ENCODE assay signal across 23 cellular contexts in the genomic region with DNA sequence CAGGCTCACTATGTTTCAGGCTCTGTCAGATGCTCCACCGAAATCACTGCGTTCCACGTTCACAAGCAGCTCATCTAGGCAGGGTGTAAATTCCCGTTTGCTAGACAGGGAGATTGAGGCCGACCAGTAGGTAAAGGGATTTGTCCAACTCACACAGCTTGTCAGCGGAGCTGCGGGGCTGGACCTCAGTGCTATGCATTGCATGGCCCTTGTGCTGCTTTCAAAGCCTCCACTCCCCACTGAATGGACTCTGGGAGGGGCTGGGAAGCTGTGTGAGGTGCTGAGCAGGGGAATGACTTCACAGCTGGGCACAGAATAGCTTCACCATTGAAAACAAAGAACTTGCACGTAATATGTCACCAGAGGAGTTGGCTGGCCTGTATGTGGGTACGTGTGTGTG. TPM values are rescaled to one million over a fixed set of nuclear protein-coding genes. Genes with fewer than 3 reads are reported as not detected.
DNase-seq lines count a peak whose midpoint lies in the region; TF ChIP-seq lines count a peak whose summit lies in the region.
"Had no signal": no experiment of that assay in that cellular context is flagged by ENCODE, and none has a peak within 500 bp of the region (broad histone marks: within the 10 kb centered on the region; RNA-seq: fewer than 3 reads in every experiment).

No MANE protein-coding gene starts in this region.

- H3K79me2 ChIP-seq in mesendoderm (ENCODE audit: control insufficient read depth, insufficient read depth, low read length) = no peaks in the 10 kb centered on the region

- no peak overlapping the region for H3K9ac ChIP-seq in BLaER1 treated with 17β-estradiol and CSF1 and Interleukin-3, amounts not matched to agents 10 nM and 100 nM
- no peak overlapping the region for H3K9ac ChIP-seq in mesendoderm (ENCODE audit: low read length)

- no peak overlapping the region for H3K4me3 Mint-ChIP-seq in activated T-cell treated with anti-CD3 and anti-CD28 coated beads, Interleukin-2, amount 50 U/mL, for 24 hours
- H3K4me3 Mint-ChIP-seq: CD4-positive, CD25-positive, alpha-beta regulatory T cell; CD8-positive, alpha-beta T cell; HFFc6 had no signal

- no peaks in the 10 kb centered on the region for H3K9me3 ChIP-seq in BLaER1 treated with 17β-estradiol and CSF1 and Interleukin-3, amounts not matched to agents 10 nM and 100 nM (replicated peaks in 1 of 11)
- no peaks in the 10 kb centered on the region for H3K9me3 ChIP-seq in spleen
- H3K9me3 ChIP-seq: A549, BE2C, Caco-2, HAP-1 had no signal

- H3K9me3 Mint-ChIP-seq in activated T-cell treated with anti-CD3 and anti-CD28 coated beads, Interleukin-2, amount 50 U/mL, for 24 hours = no peaks in the 10 kb centered on the region
- H3K9me3 Mint-ChIP-seq: CD8-positive, alpha-beta T cell; HFFc6 had no signal

- H3K56ac ChIP-seq in mesendoderm (ENCODE audit: low read length) = peak overlapping the region; percentile 28

- H3K27me3 ChIP-seq in BLaER1 treated with 17β-estradiol and CSF1 and Interleukin-3, amounts not matched to agents 10 nM and 100 nM = peaks cover 0 to 9% (median 4%) of the 10 kb centered on the region in 11 experiments; a peak in 11 of 22 replicates
- H3K27me3 ChIP-seq in mesendoderm (ENCODE audit: insufficient read depth, low read length, poor library complexity) (no peaks in the 10 kb centered on the region), spleen (replicated peaks in 1 of 7) (peaks cover 0 to 27% (median 0%) of the 10 kb centered on the region in 7 donors)
- H3K27me3 ChIP-seq: BE2C had no signal

- peak; percentile 73 for DNase-seq in NCI-H69 (lab: John Stamatoyannopoulos, UW)
- DNase-seq in mesendoderm = no peak
- peak; percentile 49 for DNase-seq in spleen
- no peak for DNase-seq in NCI-H446 (lab: John Stamatoyannopoulos, UW)
- no peak for DNase-seq in occipital lobe (lab: John Stamatoyannopoulos, UW)
- DNase-seq in activated T-cell treated with anti-CD3 and anti-CD28 coated beads, Interleukin-2, amount 50 U/mL, for 24 hours = no peak
- DNase-seq: 8988T; ACHN; AML-193; BE2C; Caco-2; CD4-positive, CD25-positive, alpha-beta regulatory T cell; CD8-positive, alpha-beta T cell; DMS153; EL; GDM1; HFFc6 had no signal

- H4K8ac ChIP-seq in mesendoderm (ENCODE audit: low read depth, low read length) = no peak overlapping the region

- no peak overlapping the region for H3K18ac ChIP-seq in mesendoderm (ENCODE audit: low read length)

- no peak overlapping the region for H2BK5ac ChIP-seq in mesendoderm (ENCODE audit: low read length)

- WGBS in mesendoderm (ENCODE audit: extremely low coverage, insufficient coverage, low lambda C conversion rate) = no CpG with 5 or more reads among the region's 9 CpGs
- WGBS in spleen, 5 donors = 82 to 91% (median 86%) methylated on average over 9 of the region's 9 CpGs

- H3K4ac ChIP-seq in mesendoderm (ENCODE audit: low read depth, low read length) = no peak overlapping the region

- H2AK5ac ChIP-seq in mesendoderm (ENCODE audit: low read length) = no peak overlapping the region

- H3K36me3 Mint-ChIP-seq in activated T-cell treated with anti-CD3 and anti-CD28 coated beads, Interleukin-2, amount 50 U/mL, for 24 hours (ENCODE audit: low read depth) = no peaks in the 10 kb centered on the region
- H3K36me3 Mint-ChIP-seq: CD4-positive, CD25-positive, alpha-beta regulatory T cell; CD8-positive, alpha-beta T cell had no signal

- H4K5ac ChIP-seq in mesendoderm (ENCODE audit: low read length) = no peak overlapping the region

- no peak overlapping the region for H3K4me3 ChIP-seq in BLaER1 treated with 17β-estradiol and CSF1 and Interleukin-3, amounts not matched to agents 10 nM and 100 nM
- H3K4me3 ChIP-seq in mesendoderm (ENCODE audit: low read length) (no peak overlapping the region), spleen (no peak overlapping the region)
- H3K4me3 ChIP-seq: A549, GM12878, HAP-1 had no signal

- H3K4me1 ChIP-seq in BLaER1 treated with 17β-estradiol and CSF1 and Interleukin-3, amounts not matched to agents 10 nM and 100 nM = peaks cover 0 to 33% (median 25%) of the 10 kb centered on the region in 10 experiments; a peak in 15 of 20 replicates
- H3K4me1 ChIP-seq in mesendoderm (ENCODE audit: control insufficient read depth, low read depth, low read length) (no peaks in the 10 kb centered on the region), spleen (no peaks in the 10 kb centered on the region)
- H3K4me1 ChIP-seq: A549, Caco-2, HAP-1 had no signal

- no peaks in the 10 kb centered on the region for H3K36me3 ChIP-seq in BLaER1 treated with 17β-estradiol and CSF1 and Interleukin-3, amounts not matched to agents 10 nM and 100 nM
- no peaks in the 10 kb centered on the region for H3K36me3 ChIP-seq in mesendoderm (ENCODE audit: control insufficient read depth, insufficient read depth, low read length)
- H3K36me3 ChIP-seq in spleen = no peaks in the 10 kb centered on the region
- H3K36me3 ChIP-seq: BE2C, HAP-1 had no signal

- H3K4me1 Mint-ChIP-seq in activated T-cell treated with anti-CD3 and anti-CD28 coated beads, Interleukin-2, amount 50 U/mL, for 24 hours (ENCODE audit: low read depth) = no peaks in the 10 kb centered on the region
- H3K4me1 Mint-ChIP-seq: CD4-positive, CD25-positive, alpha-beta regulatory T cell had no signal

- H3K27ac Mint-ChIP-seq in activated T-cell treated with anti-CD3 and anti-CD28 coated beads, Interleukin-2, amount 50 U/mL, for 24 hours = no peak overlapping the region
- H3K27ac Mint-ChIP-seq: CD4-positive, CD25-positive, alpha-beta regulatory T cell; CD8-positive, alpha-beta T cell; HFFc6 had no signal

- peaks cover 27% of the 10 kb centered on the region for H3K27me3 Mint-ChIP-seq in activated T-cell treated with anti-CD3 and anti-CD28 coated beads, Interleukin-2, amount 50 U/mL, for 24 hours

- no peak overlapping the region for H2BK15ac ChIP-seq in mesendoderm (replicated peaks; ENCODE audit: low read depth)

- H4K20me1 ChIP-seq in BLaER1 treated with 17β-estradiol and CSF1 and Interleukin-3, amounts not matched to agents 10 nM and 100 nM = peaks cover 0 to 8% (median 0%) of the 10 kb centered on the region in 11 experiments; a peak in 1 of 22 replicates

- H3K23ac ChIP-seq in mesendoderm (ENCODE audit: low read length) = no peak overlapping the region

- no peaks in the 10 kb centered on the region for H3K79me1 ChIP-seq in mesendoderm (ENCODE audit: low read length)

- TF ChIP-seq CTCF in spleen (IDR thresholded peaks at IDR 0.05 in 8 of 11, conservative IDR thresholded peaks at IDR 0.05 in 3 of 11) = no peak

- H3K4me2 ChIP-seq in BLaER1 treated with 17β-estradiol and CSF1 and Interleukin-3, amounts not matched to agents 10 nM and 100 nM = peak overlapping the region in 9 of 11 experiments; percentile 23 to 83 (median 71); a peak in 17 of 22 replicates
- no peak overlapping the region for H3K4me2 ChIP-seq in mesendoderm (ENCODE audit: low read length)
- H3K4me2 ChIP-seq: A549 had no signal

- H2BK120ac ChIP-seq in mesendoderm (ENCODE audit: low read depth, low read length) = no peak overlapping the region

- no peak overlapping the region for H3K27ac ChIP-seq in BLaER1 treated with 17β-estradiol and CSF1 and Interleukin-3, amounts not matched to agents 10 nM and 100 nM
- H3K27ac ChIP-seq in mesendoderm (ENCODE audit: low read depth, low read length) (no peak overlapping the region), spleen (no peak overlapping the region)
- H3K27ac ChIP-seq: A549, C4-2B had no signal

- intact Hi-C loops in spleen (cut with DNase I; ENCODE audit: low total_unique reads) = no loop called here

- TF ChIP-seq POLR2A in spleen (IDR thresholded peaks at IDR 0.05) = no peak

RNA-seq across cellular contexts. Expression of a gene that starts 21.4 kb away (rescaled TPM):
- polyA plus RNA-seq in mesendoderm (2013, experiment 1 of 2) = 1.9 TPM
- polyA plus RNA-seq in mesendoderm (2013, experiment 2 of 2) = 2.3 TPM
- total RNA-seq in spleen (1 to 10 TPM in 2 of 7 donors, under 1 TPM in 5; 0.74 to 3.5 (median 0.84) TPM), occipital lobe (60.7 TPM)
- polyA plus RNA-seq in spleen = under 1 TPM; 0.46 to 0.54 (median 0.50) TPM
- total RNA-seq: CD4-positive, CD25-positive, alpha-beta regulatory T cell; CD8-positive, alpha-beta T cell; GM12878; H4; HFFc6 had no signal

Comparison
In these comparisons a context has a peak if more than half of its experiments do, and no peak if none do; other contexts are left out.
1. DNase-seq: peak in NCI-H69 (single experiment) and spleen (single experiment); none in mesendoderm (single experiment), NCI-H446 (0 of 2), occipital lobe (single experiment) and activated T-cell treated with anti-CD3 and anti-CD28 coated beads, Interleukin-2, amount 50 U/mL, for 24 hours (single experiment).
2. RNA of a gene that starts 21.4 kb away (total RNA-seq): 60.7 TPM in occipital lobe (single experiment); 0.74 to 3.5 TPM in spleen; every median in the first group is over 10 times any median in the second.